Comparison of ENCODE assay signal across 9 cellular contexts in the genomic region with DNA sequence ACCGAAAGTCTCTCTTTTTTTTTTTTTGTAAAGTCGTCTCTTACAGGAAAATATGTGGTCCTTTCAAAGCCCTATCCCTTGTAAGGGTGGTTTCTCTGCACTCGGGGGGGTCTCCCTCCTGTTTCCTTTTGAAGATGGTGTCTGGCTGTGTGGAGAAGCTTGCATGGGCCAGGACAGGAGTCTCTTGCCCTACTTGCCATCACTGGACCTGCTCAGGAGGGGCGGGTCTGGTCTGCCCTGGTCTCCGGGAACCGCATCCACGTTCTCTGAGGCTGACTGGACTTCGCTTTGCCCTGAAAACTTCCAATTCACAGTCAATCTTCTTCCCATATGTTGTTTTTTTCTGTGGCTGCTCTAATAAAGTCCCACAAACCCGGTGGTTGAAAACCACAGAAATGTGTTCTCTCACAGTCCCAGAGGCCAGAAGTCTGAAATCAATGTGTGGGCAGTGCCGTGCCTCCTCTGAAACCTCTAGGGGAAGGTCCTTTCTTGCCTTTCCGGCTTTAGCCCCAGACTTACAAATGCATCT.
A peak's percentile ranks its signal among the peaks of the same experiment; 100 is the strongest.
DNase-seq lines count a peak whose midpoint lies in the region; ATAC-seq and TF ChIP-seq lines count a peak whose summit lies in the region.
"Had no signal": no experiment of that assay in that cellular context is flagged by ENCODE, and none has a peak within 500 bp of the region (broad histone marks: within the 10 kb centered on the region; RNA-seq: fewer than 3 reads in every experiment).

No MANE protein-coding gene starts in this region.

- in situ Hi-C loops in astrocyte of the spinal cord (cut with HindIII; ENCODE audit: low sequenced_read_pairs), result loop anchor here (10.0 kb wide), 1 partner anchor 64 kb away; no protein-coding TSS in a partner anchor

- peak overlapping the region; percentile 65 for H3K27ac Mint-ChIP-seq in stimulated activated memory B cell treated with anti-CD40 and anti-IgM and Interleukin-4, amounts not matched to agents 10 μg/mL and 1 μg/mL and 100 μg/mL, for 72 hours

- no peaks in the 10 kb centered on the region for H3K9me3 Mint-ChIP-seq in stimulated activated memory B cell treated with anti-CD40 and anti-IgM and Interleukin-4, amounts not matched to agents 10 μg/mL and 1 μg/mL and 100 μg/mL, for 72 hours

- DNase-seq in AG10803 (ENCODE audit: low read depth) (peak; percentile 91), GM19238 (ENCODE audit: insufficient read length, low spot score) (peak; percentile 46), astrocyte of the spinal cord (ENCODE audit: low read depth, low spot score) (peak; percentile 83), NCI-H82 treated with DMSO at 0.1 percent for 48 hours (lab: John Stamatoyannopoulos, UW; ENCODE audit: unreplicated experiment) (no peak), occipital lobe (lab: John Stamatoyannopoulos, UW) (no peak)

- H3K4me1 Mint-ChIP-seq in stimulated activated memory B cell treated with anti-CD40 and anti-IgM and Interleukin-4, amounts not matched to agents 10 μg/mL and 1 μg/mL and 100 μg/mL, for 72 hours, result peaks cover 38% of the 10 kb centered on the region

- peak; percentile 63 for ATAC-seq in HG03460 (IDR thresholded peaks at IDR 0.05; ENCODE audit: unreplicated experiment)
- ATAC-seq in stimulated activated memory B cell treated with anti-CD40 and anti-IgM and Interleukin-4, amounts not matched to agents 10 μg/mL and 1 μg/mL and 100 μg/mL, for 72 hours, result peak; percentile 74
- no peak for ATAC-seq in HG03565 (IDR thresholded peaks at IDR 0.05; ENCODE audit: unreplicated experiment)
- ATAC-seq: body of pancreas had no signal

- H3K4me3 Mint-ChIP-seq in stimulated activated memory B cell treated with anti-CD40 and anti-IgM and Interleukin-4, amounts not matched to agents 10 μg/mL and 1 μg/mL and 100 μg/mL, for 72 hours, result peak overlapping the region; percentile 63

- peak overlapping the region; percentile 2; the same call in 1 of the 2 replicates for H3K4me3 ChIP-seq in AG10803 (ENCODE audit: low read length)
- H3K4me3 ChIP-seq in astrocyte of the spinal cord (ENCODE audit: low read depth, low read length), result no peak overlapping the region
- H3K4me3 ChIP-seq: body of pancreas had no signal

- no peaks in the 10 kb centered on the region for H3K36me3 Mint-ChIP-seq in stimulated activated memory B cell treated with anti-CD40 and anti-IgM and Interleukin-4, amounts not matched to agents 10 μg/mL and 1 μg/mL and 100 μg/mL, for 72 hours

- TF ChIP-seq CTCF in AG10803 (conservative IDR thresholded peaks at IDR 0.05; ENCODE audit: low read length) (0 out of 2 replicates have a peak, but pooled peaks have one; percentile 2), astrocyte of the spinal cord (IDR thresholded peaks at IDR 0.05; ENCODE audit: low read depth, low read length) (no peak)

- H3K27me3 Mint-ChIP-seq in stimulated activated memory B cell treated with anti-CD40 and anti-IgM and Interleukin-4, amounts not matched to agents 10 μg/mL and 1 μg/mL and 100 μg/mL, for 72 hours, result peaks cover 35% of the 10 kb centered on the region

Comparison
In these comparisons a context has a peak if more than half of its experiments do, and no peak if none do; other contexts are left out.
1. DNase-seq: peak in AG10803 (single experiment), GM19238 (single experiment) and astrocyte of the spinal cord (single experiment); none in NCI-H82 treated with DMSO at 0.1 percent for 48 hours (single experiment) and occipital lobe (single experiment).